8 cellular contexts compared by ENCODE assay signal in genomic region chr1:44674113-44675000, GRCh38. TPM values are rescaled to one million over a fixed set of nuclear protein-coding genes. Genes with fewer than 3 reads are reported as not detected.
DNase-seq lines count a peak whose midpoint lies in the region; ATAC-seq and TF ChIP-seq lines count a peak whose summit lies in the region.

ARMH1 (plus strand) TSS chr1:44674714; CDS start chr1:44689698, 14,984 bp downstream.
TMEM53 (minus strand) TSS chr1:44674481; CDS start chr1:44674391, 90 bp downstream.

- peak within 1 kb of the TSS; percentile 88 to 92 for H3K27ac Mint-ChIP-seq in natural killer cell

- H3K27me3 Mint-ChIP-seq in natural killer cell (ENCODE audit: low read depth in 2 of 2) = no peaks in the 10 kb centered on the region

- H3K4me3 Mint-ChIP-seq in natural killer cell = peak within 1 kb of the TSS; percentile 94

- peaks cover 28 to 29% of the 10 kb centered on the region in 2 donors for H3K4me1 Mint-ChIP-seq in natural killer cell

- H3K9me3 Mint-ChIP-seq in natural killer cell = no peaks in the 10 kb centered on the region

- H3K36me3 Mint-ChIP-seq in natural killer cell = no peaks in the 10 kb centered on the region

- peak; percentile 88 to 98 (median 91) for ATAC-seq in natural killer cell

- no peak for TF ChIP-seq CTCF in natural killer cell (IDR thresholded peaks at IDR 0.05)

- intact Hi-C loops in natural killer cell (cut with micrococcal nuclease) = loop anchor here (1.0 to 5.0 kb wide), 2 partner anchors 42 to 47 kb away; no protein-coding TSS in a partner anchor

- DNase-seq in EL (peak; percentile 99), GOT3 (lab: John Stamatoyannopoulos, UW) (peak; percentile 98), LHCN-M2 (ENCODE audit: low read depth) (peak; percentile 98), RPMI7951 (ENCODE audit: low read depth) (peak; percentile 99), fibroblast of peridontal ligament (ENCODE audit: extremely low read depth) (peak; percentile 99), natural killer cell (peak; percentile 96)
- DNase-seq in activated T-helper 9 cell treated with anti-CD3 and anti-CD28 coated beads, Interleukin-2, amount 50 U/mL, for 16 hours (ENCODE audit: low read depth) = peak; percentile 92
- DNase-seq in stimulated activated naive CD4-positive, alpha-beta T cell (lab: John Stamatoyannopoulos, UW) = peak; percentile 88 to 99 (median 95)

RNA-seq across cellular contexts. Expression of gene ARMH1, which starts in this region (rescaled TPM):
- total RNA-seq in LHCN-M2 (2014; rRNA removed) = not detected in 2 replicates
- 0.38 TPM for polyA plus RNA-seq in LHCN-M2 (2012)
- total RNA-seq in RPMI7951 (2014; rRNA removed; shearing (Covaris generic)) = 0.29 TPM in 1 of 2 replicates, not detected in the other
- total RNA-seq in natural killer cell = 10 to 100 TPM in 1 of 3 donors, 1 to 10 TPM in 2; 1.5 to 25.5 (median 5.0) TPM

RNA-seq across cellular contexts. Expression of gene TMEM53, which starts in this region (rescaled TPM):
- total RNA-seq in LHCN-M2 (2014; rRNA removed) (5.9 and 8.8 TPM in 2 replicates), natural killer cell (1 to 10 TPM; 2.2 to 3.8 (median 3.3) TPM)
- polyA plus RNA-seq in LHCN-M2 (2012) = 10.7 TPM
- 13.1 and 14.9 TPM in 2 replicates for total RNA-seq in RPMI7951 (2014; rRNA removed; shearing (Covaris generic))

Comparison
In these comparisons a context has a peak if more than half of its experiments do, and no peak if none do; other contexts are left out.
1. Peak in every context shown above with its lines: DNase-seq and ATAC-seq.